Comparison of ENCODE assay signal across 8 cellular contexts in genomic region chr3:189132125-189132744, GRCh38. TPM values are rescaled to one million over a fixed set of nuclear protein-coding genes. Genes with fewer than 3 reads are reported as not detected.
DNase-seq lines count a peak whose midpoint lies in the region; ATAC-seq and TF ChIP-seq lines count a peak whose summit lies in the region.

No MANE protein-coding gene starts in this region.

- WGBS in right cardiac atrium: 45% methylated on average over 11 of the region's 11 CpGs
- WGBS in endodermal cell (ENCODE audit: insufficient coverage in 1 of 2, insufficient read length in 1 of 2), 2 experiments: 89 to 90% methylated on average over 5 to 11 of the region's 11 CpGs

- H3K4me3 ChIP-seq in Peyer's patch (no peak overlapping the region), right cardiac atrium (ENCODE audit: low read length) (no peak overlapping the region), endodermal cell (ENCODE audit: low read length) (no peak overlapping the region)

- H3K4me1 ChIP-seq in Peyer's patch: peaks cover 0 to 10% (median 0%) of the 10 kb centered on the region in 4 donors
- peaks cover 5% of the 10 kb centered on the region for H3K4me1 ChIP-seq in right cardiac atrium (ENCODE audit: control insufficient read depth, insufficient read depth, low read length)
- no peaks in the 10 kb centered on the region for H3K4me1 ChIP-seq in endodermal cell (ENCODE audit: control insufficient read depth, insufficient read depth, low read length)

- TF ChIP-seq CTCF in Peyer's patch (IDR thresholded peaks at IDR 0.05): no peak
- TF ChIP-seq CTCF in endodermal cell (conservative IDR thresholded peaks at IDR 0.05): no peak
- no peak for TF ChIP-seq CTCF in GM10266 (IDR thresholded peaks at IDR 0.05; ENCODE audit: control insufficient read depth, insufficient read depth, low read depth, missing control alignments)

- H3K9me3 Mint-ChIP-seq in endodermal cell: no peaks in the 10 kb centered on the region

- H3K36me3 Mint-ChIP-seq in endodermal cell (ENCODE audit: low read depth): no peaks in the 10 kb centered on the region

- peak overlapping the region in 3 of 4 donors; percentile 38 to 69 (median 60) for H3K27ac ChIP-seq in Peyer's patch
- no peak overlapping the region for H3K27ac ChIP-seq in right cardiac atrium (ENCODE audit: low read length)
- H3K27ac ChIP-seq in endodermal cell (ENCODE audit: low read depth, low read length): no peak overlapping the region

- intact Hi-C loops in right cardiac atrium (cut with DNase I): loop anchor here in 1 of 4 donors (10.0 kb wide), 1 partner anchor 157 kb away; no protein-coding TSS in a partner anchor

- no peak overlapping the region for H3K9ac ChIP-seq in endodermal cell (ENCODE audit: extremely low read depth, low read length, poor library complexity, severe bottlenecking)

- DNase-seq in ELF-1 (ENCODE audit: low read depth, low spot score) (peak; percentile 69), Peyer's patch (peak in 2 of 3 donors; percentile 51 to 84), right cardiac atrium (peak; percentile 45 to 61 (median 53)), endodermal cell (no peak), GM10266 (ENCODE audit: extremely low spot score) (no peak)
- DNase-seq in activated T-helper 9 cell treated with anti-CD3 and anti-CD28 coated beads, Interleukin-2, amount 50 U/mL, for 16 hours (ENCODE audit: low read depth): peak; percentile 65
- peak; percentile 71 for DNase-seq in stimulated activated CD4-positive, alpha-beta T cell treated with anti-CD3 and anti-CD28 coated beads, Interleukin-2, amount 100 ng/mL, for 4 hours (ENCODE audit: low read depth)

- ATAC-seq in HG02798 (IDR thresholded peaks at IDR 0.05; ENCODE audit: poor library complexity, unreplicated experiment) (peak; percentile 88), right cardiac atrium (peak; percentile 74 to 90)

- H3K36me3 ChIP-seq in Peyer's patch (no peaks in the 10 kb centered on the region), endodermal cell (ENCODE audit: control insufficient read depth, insufficient read depth, low read length) (no peaks in the 10 kb centered on the region)

- no peak overlapping the region for H3K27ac Mint-ChIP-seq in endodermal cell

- H3K27me3 ChIP-seq in Peyer's patch: no peaks in the 10 kb centered on the region
- H3K27me3 ChIP-seq in right cardiac atrium (ENCODE audit: control insufficient read depth, insufficient read depth): no peaks in the 10 kb centered on the region
- H3K27me3 ChIP-seq in endodermal cell (ENCODE audit: control insufficient read depth, insufficient read depth, low read length, poor library complexity, severe bottlenecking): no peaks in the 10 kb centered on the region

- TF ChIP-seq POLR2A in Peyer's patch (IDR thresholded peaks at IDR 0.05): no peak

- no peaks in the 10 kb centered on the region for H3K27me3 Mint-ChIP-seq in endodermal cell (ENCODE audit: insufficient read depth)

- H3K9me3 ChIP-seq in Peyer's patch (no peaks in the 10 kb centered on the region), right cardiac atrium (ENCODE audit: control insufficient read depth, low read length) (no peaks in the 10 kb centered on the region), endodermal cell (ENCODE audit: control insufficient read depth, low read length) (no peaks in the 10 kb centered on the region)

- peaks cover under 1% of the 10 kb centered on the region for H3K4me1 Mint-ChIP-seq in endodermal cell

- no peak overlapping the region for H3K4me3 Mint-ChIP-seq in endodermal cell

RNA-seq across cellular contexts. Expression of gene TPRG1, which starts 39.5 kb away (rescaled TPM):
- total RNA-seq in Peyer's patch (10 to 100 TPM in 1 of 4 donors, 1 to 10 TPM in 1, under 1 TPM in 1, not detected in 1; 0.66 to 23.1 (median 5.6) TPM), right cardiac atrium (1 to 10 TPM; 3.3 to 5.2 (median 5.0) TPM), endodermal cell (1 to 10 TPM in 1 of 2 donors, under 1 TPM in 1; 0.69 to 1.3 TPM)
- 2.1 TPM for polyA plus RNA-seq in right cardiac atrium
- 0.43 TPM for polyA plus RNA-seq in endodermal cell (2013, experiment 1 of 2)
- 0.37 TPM for polyA plus RNA-seq in endodermal cell (2013, experiment 2 of 2)

Comparison
In these comparisons a context has a peak if more than half of its experiments do, and no peak if none do; other contexts are left out.
1. DNase-seq: peak in ELF-1 (single experiment), Peyer's patch (2 of 3), activated T-helper 9 cell treated with anti-CD3 and anti-CD28 coated beads, Interleukin-2, amount 50 U/mL, for 16 hours (single experiment), right cardiac atrium (3 of 3) and stimulated activated CD4-positive, alpha-beta T cell treated with anti-CD3 and anti-CD28 coated beads, Interleukin-2, amount 100 ng/mL, for 4 hours (single experiment); none in endodermal cell (single experiment) and GM10266 (single experiment).
2. H3K27ac ChIP-seq: peak in Peyer's patch (3 of 4); none in right cardiac atrium (single experiment) and endodermal cell (single experiment).